ENCODE assay signal across 9 cellular contexts in genomic region chr10:61592581-61592980, GRCh38.
DNase-seq lines count a peak whose midpoint lies in the region; ATAC-seq and TF ChIP-seq lines count a peak whose summit lies in the region.
"Had no signal": no experiment of that assay in that cellular context is flagged by ENCODE, and none has a peak within 500 bp of the region (broad histone marks: within the 10 kb centered on the region; RNA-seq: fewer than 3 reads in every experiment).

No MANE protein-coding gene starts in this region.

- H3K27ac ChIP-seq in DOHH2 (ENCODE audit: low read depth, low read length) (no peak overlapping the region), vagina (no peak overlapping the region)
- H3K27ac ChIP-seq in CD4-positive, alpha-beta memory T cell (ENCODE audit: low read depth, low read length), result no peak overlapping the region

- no peaks in the 10 kb centered on the region for H3K36me3 Mint-ChIP-seq in stimulated activated memory B cell treated with anti-CD40 and anti-IgM and Interleukin-4, amounts not matched to agents 10 μg/mL and 1 μg/mL and 100 μg/mL, for 72 hours
- no peaks in the 10 kb centered on the region for H3K36me3 Mint-ChIP-seq in CD4-positive, alpha-beta memory T cell

- no peaks in the 10 kb centered on the region for H3F3A ChIP-seq in DOHH2 (ENCODE audit: control insufficient read depth, insufficient read depth)

- TF ChIP-seq CTCF in DOHH2 (IDR thresholded peaks at IDR 0.05; ENCODE audit: low read depth, low read length, poor library complexity, severe bottlenecking) (peak; percentile 50), vagina (IDR thresholded peaks at IDR 0.05) (no peak)

- CTCF ChIA-PET in CD4-positive, alpha-beta memory T cell (lab: Charles Lee; ENCODE audit: partially characterized antibody), result no interaction called here

- POLR2A ChIA-PET in CD4-positive, alpha-beta memory T cell (lab: Charles Lee; ENCODE audit: partially characterized antibody), result no interaction called here

- no peaks in the 10 kb centered on the region for H3K36me3 ChIP-seq in DOHH2 (ENCODE audit: control insufficient read depth, low read length)
- no peaks in the 10 kb centered on the region for H3K36me3 ChIP-seq in vagina
- no peaks in the 10 kb centered on the region for H3K36me3 ChIP-seq in CD4-positive, alpha-beta memory T cell (ENCODE audit: insufficient read depth, low read length)

- H3K27ac Mint-ChIP-seq in stimulated activated memory B cell treated with anti-CD40 and anti-IgM and Interleukin-4, amounts not matched to agents 10 μg/mL and 1 μg/mL and 100 μg/mL, for 72 hours, result no peak overlapping the region
- no peak overlapping the region for H3K27ac Mint-ChIP-seq in CD4-positive, alpha-beta memory T cell
- H3K27ac Mint-ChIP-seq: dendritic cell treated with granulocyte-macrophage colony-stimulating factor and Interleukin-4, amounts not matched to agents 40 ng/mL and 50 ng/mL, for 4 days had no signal

- H4K20me1 ChIP-seq in DOHH2 (ENCODE audit: control insufficient read depth, insufficient read depth, low read depth, low read length), result no peaks in the 10 kb centered on the region

- peaks cover 10% of the 10 kb centered on the region for H3K27me3 Mint-ChIP-seq in stimulated activated memory B cell treated with anti-CD40 and anti-IgM and Interleukin-4, amounts not matched to agents 10 μg/mL and 1 μg/mL and 100 μg/mL, for 72 hours
- H3K27me3 Mint-ChIP-seq in CD4-positive, alpha-beta memory T cell, result peaks cover 3 to 4% of the 10 kb centered on the region in 2 donors
- H3K27me3 Mint-ChIP-seq: dendritic cell treated with granulocyte-macrophage colony-stimulating factor and Interleukin-4, amounts not matched to agents 40 ng/mL and 50 ng/mL, for 4 days had no signal

- H3K4me2 ChIP-seq in DOHH2 (ENCODE audit: low read length), result no peak overlapping the region

- peak; percentile 63 for ATAC-seq in GM21825 (IDR thresholded peaks at IDR 0.05; ENCODE audit: unreplicated experiment)
- ATAC-seq in stimulated activated memory B cell treated with anti-CD40 and anti-IgM and Interleukin-4, amounts not matched to agents 10 μg/mL and 1 μg/mL and 100 μg/mL, for 72 hours, result no peak

- no peaks in the 10 kb centered on the region for H3K9me2 ChIP-seq in DOHH2 (replicated peaks; ENCODE audit: control insufficient read depth, low read length)

- TF ChIP-seq POLR2A in vagina (IDR thresholded peaks at IDR 0.05), result no peak

- intact Hi-C loops in vagina (cut with DNase I), result no loop called here
- intact Hi-C loops in CD4-positive, alpha-beta memory T cell (cut with micrococcal nuclease), result no loop called here

- H3K79me2 ChIP-seq in DOHH2 (ENCODE audit: control insufficient read depth, low read length), result no peaks in the 10 kb centered on the region

- H3K27me3 ChIP-seq in DOHH2 (ENCODE audit: control insufficient read depth, low read length) (no peaks in the 10 kb centered on the region), vagina (no peaks in the 10 kb centered on the region)
- H3K27me3 ChIP-seq in CD4-positive, alpha-beta memory T cell (ENCODE audit: insufficient read depth, low read length), result no peaks in the 10 kb centered on the region

- no peaks in the 10 kb centered on the region for H3K9me3 Mint-ChIP-seq in stimulated activated memory B cell treated with anti-CD40 and anti-IgM and Interleukin-4, amounts not matched to agents 10 μg/mL and 1 μg/mL and 100 μg/mL, for 72 hours
- H3K9me3 Mint-ChIP-seq in CD4-positive, alpha-beta memory T cell, result peaks cover 0 to 3% (median 0%) of the 10 kb centered on the region in 8 donors
- H3K9me3 Mint-ChIP-seq: dendritic cell treated with granulocyte-macrophage colony-stimulating factor and Interleukin-4, amounts not matched to agents 40 ng/mL and 50 ng/mL, for 4 days had no signal

- no peaks in the 10 kb centered on the region for H3K9me3 ChIP-seq in DOHH2 (ENCODE audit: control insufficient read depth, insufficient read depth, low read length)
- H3K9me3 ChIP-seq in vagina, result no peaks in the 10 kb centered on the region
- no peaks in the 10 kb centered on the region for H3K9me3 ChIP-seq in CD4-positive, alpha-beta memory T cell (ENCODE audit: control insufficient read depth in 1 of 2, low read length in 2 of 2)

- H3K4me3 Mint-ChIP-seq in stimulated activated memory B cell treated with anti-CD40 and anti-IgM and Interleukin-4, amounts not matched to agents 10 μg/mL and 1 μg/mL and 100 μg/mL, for 72 hours, result no peak overlapping the region
- H3K4me3 Mint-ChIP-seq in CD4-positive, alpha-beta memory T cell, result no peak overlapping the region
- H3K4me3 Mint-ChIP-seq: dendritic cell treated with granulocyte-macrophage colony-stimulating factor and Interleukin-4, amounts not matched to agents 40 ng/mL and 50 ng/mL, for 4 days had no signal

- no peak overlapping the region for H3K4me3 ChIP-seq in DOHH2 (ENCODE audit: low read length)
- no peak overlapping the region for H3K4me3 ChIP-seq in vagina
- no peak overlapping the region for H3K4me3 ChIP-seq in CD4-positive, alpha-beta memory T cell (ENCODE audit: low read length in 2 of 2)

- DNase-seq in NCI-H526 treated with DMSO at 0.1 percent for 48 hours (lab: John Stamatoyannopoulos, UW), result peak; percentile 3
- DNase-seq in iPS-NIHi7 (ENCODE audit: extremely low spot score), result peak; percentile 58
- no peak for DNase-seq in vagina (ENCODE audit: extremely low spot score in 2 of 2)
- no peak for DNase-seq in SKM-1 (lab: John Stamatoyannopoulos, UW; ENCODE audit: unreplicated experiment)
- DNase-seq in CD4-positive, alpha-beta memory T cell, result no peak

- H3K4me1 ChIP-seq in DOHH2 (ENCODE audit: control insufficient read depth, low read length) (peaks cover 10% of the 10 kb centered on the region), vagina (no peaks in the 10 kb centered on the region)
- H3K4me1 ChIP-seq in CD4-positive, alpha-beta memory T cell (ENCODE audit: insufficient read depth, low read length), result no peaks in the 10 kb centered on the region

- peaks cover 12% of the 10 kb centered on the region for H3K4me1 Mint-ChIP-seq in stimulated activated memory B cell treated with anti-CD40 and anti-IgM and Interleukin-4, amounts not matched to agents 10 μg/mL and 1 μg/mL and 100 μg/mL, for 72 hours
- H3K4me1 Mint-ChIP-seq in CD4-positive, alpha-beta memory T cell, result no peaks in the 10 kb centered on the region

Comparison
In these comparisons a context has a peak if more than half of its experiments do, and no peak if none do; other contexts are left out.
1. DNase-seq: peak in NCI-H526 treated with DMSO at 0.1 percent for 48 hours (single experiment) and iPS-NIHi7 (single experiment); none in vagina (0 of 2), SKM-1 (single experiment) and CD4-positive, alpha-beta memory T cell (0 of 5).